2 cellular contexts compared by ENCODE assay signal in the genomic region with DNA sequence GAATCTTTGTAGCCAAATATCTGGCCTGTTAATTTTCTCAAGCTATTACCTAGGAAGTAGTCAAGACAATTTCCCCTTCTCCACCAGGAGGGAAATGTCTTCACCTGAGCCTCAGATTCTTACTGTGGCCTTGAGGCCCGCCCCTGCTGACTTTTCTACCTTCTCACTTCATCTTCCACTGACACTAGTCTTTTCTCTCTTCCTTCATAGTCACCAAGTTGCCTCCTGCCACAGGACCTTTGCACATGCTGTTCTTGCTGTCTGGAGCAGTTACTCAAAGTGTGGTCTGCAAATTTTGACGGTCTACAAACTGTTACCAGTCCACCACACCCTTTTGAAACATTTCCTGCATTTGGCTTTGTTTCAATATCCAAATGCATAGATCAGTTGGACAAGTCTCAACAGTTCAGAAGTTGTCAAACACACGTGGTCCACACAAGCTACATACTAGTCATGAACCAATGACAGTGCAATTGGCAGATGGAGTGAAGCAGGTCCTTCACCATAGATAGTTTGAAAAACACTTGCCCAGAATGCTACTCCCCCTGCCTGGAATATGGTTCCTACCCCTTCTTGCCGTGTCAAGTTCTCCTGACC.
TF ChIP-seq lines count a peak whose summit lies in the region.

No MANE protein-coding gene starts in this region.

TF ChIP-seq in A549, 52 proteins besides CTCF, POLR2A, EP300 and RAD21:
- TF ChIP-seq KDM1A (IDR thresholded peaks at IDR 0.05; ENCODE audit: low read depth) (peak; percentile 58; the same call in 1 of the 2 replicates), HOXA7 (CRISPR knock-in tag; IDR thresholded peaks at IDR 0.05) (no peak), ZSCAN20 (CRISPR knock-in tag; IDR thresholded peaks at IDR 0.05) (no peak)

TF ChIP-seq in K562, 482 proteins besides CTCF, POLR2A, EP300 and RAD21:
- TF ChIP-seq TRIM24 (IDR thresholded peaks at IDR 0.05) (no peak), RNF219 (CRISPR knock-in tag; IDR thresholded peaks at IDR 0.05) (no peak), HCFC1 (IDR thresholded peaks at IDR 0.05; ENCODE audit: low read depth, low read length) (no peak), MEF2D (tag; conservative IDR thresholded peaks at IDR 0.05; ENCODE audit: low read depth) (no peak), TRIM28 (IDR thresholded peaks at IDR 0.05) (no peak), RBM25 (IDR thresholded peaks at IDR 0.05; ENCODE audit: low read depth, low read length, severe bottlenecking) (peak; percentile 28), ZNF589 (CRISPR knock-in tag; IDR thresholded peaks at IDR 0.05; ENCODE audit: low read depth) (no peak), RBM34 (IDR thresholded peaks at IDR 0.05; ENCODE audit: borderline replicate concordance, insufficient read depth, low read length) (no peak)
TF ChIP-seq in K562: peak in this region for 1.
